Comparison of ENCODE assay signal across 1 cellular context in genomic region chr2:134946073-134946472, GRCh38.
TF ChIP-seq lines count a peak whose summit lies in the region.

No MANE protein-coding gene starts in this region.

TF ChIP-seq in WTC11, 78 proteins besides CTCF, POLR2A, EP300 and RAD21 (continued from another document):
- TF ChIP-seq ZNF281 (CRISPR knock-in tag; IDR thresholded peaks at IDR 0.05) (no peak), TEAD1 (CRISPR knock-in tag; IDR thresholded peaks at IDR 0.05) (no peak), ZBTB43 (CRISPR knock-in tag; IDR thresholded peaks at IDR 0.05) (no peak), ZBTB21 (CRISPR knock-in tag; IDR thresholded peaks at IDR 0.05; ENCODE audit: borderline replicate concordance) (no peak)
TF ChIP-seq in WTC11: peak in this region for 0.
